In the genomic region with DNA sequence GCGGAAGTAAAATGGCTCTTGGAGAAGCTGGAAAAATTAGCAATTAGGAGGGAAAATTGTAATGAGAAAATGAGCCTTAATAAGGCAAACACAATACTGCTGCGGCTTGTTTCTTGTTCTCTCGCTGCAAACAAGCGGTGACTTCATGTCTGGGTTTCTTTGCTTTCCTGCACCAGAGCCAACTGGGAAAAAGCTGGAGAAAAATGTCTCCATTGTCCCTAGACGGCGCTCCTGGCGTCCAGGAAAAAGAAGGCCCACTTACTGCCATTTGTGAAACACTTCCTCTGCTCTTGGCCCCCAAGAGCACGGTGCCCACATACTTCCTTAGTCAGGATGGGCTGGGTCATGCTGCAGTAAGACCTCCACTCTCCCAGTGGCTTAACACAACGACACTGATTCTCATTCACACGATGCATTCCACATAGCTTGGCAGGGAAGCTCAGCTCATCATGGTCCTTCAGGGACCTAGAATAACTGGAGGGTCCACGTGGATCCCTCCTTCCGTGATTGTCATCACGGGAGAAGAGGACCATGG, we compare ENCODE assay signal across 24 cellular contexts.
DNase-seq lines count a peak whose midpoint lies in the region; ATAC-seq, FAIRE-seq and TF ChIP-seq lines count a peak whose summit lies in the region.
"Had no signal": no experiment of that assay in that cellular context is flagged by ENCODE, and none has a peak within 500 bp of the region (broad histone marks: within the 10 kb centered on the region; RNA-seq: fewer than 3 reads in every experiment).

No MANE protein-coding gene starts in this region.

- H3K27ac ChIP-seq in HepG2 (ENCODE audit: extremely low read length, insufficient read depth, low read length), result no peak overlapping the region
- H3K27ac ChIP-seq in right lobe of liver, result no peak overlapping the region
- no peak overlapping the region for H3K27ac ChIP-seq in neural progenitor cell
- no peak overlapping the region for H3K27ac ChIP-seq in RWPE1
- H3K27ac ChIP-seq: SJCRH30 had no signal

- H3K4me1 ChIP-seq in HepG2 (ENCODE audit: insufficient read depth, low read length) (0 out of 2 replicates have a peak, but pooled peaks cover 5% of the 10 kb centered on the region), right lobe of liver (no peaks in the 10 kb centered on the region), neural progenitor cell (no peaks in the 10 kb centered on the region)

- H3K4me2 ChIP-seq in HepG2 (ENCODE audit: low read depth, low read length), result peak overlapping the region; percentile 43
- no peak overlapping the region for H3K4me2 ChIP-seq in neural progenitor cell

- no peaks in the 10 kb centered on the region for H3K79me2 ChIP-seq in HepG2 (ENCODE audit: insufficient read depth, low read length)
- no peaks in the 10 kb centered on the region for H3K79me2 ChIP-seq in neural progenitor cell (ENCODE audit: low read depth)

- TF ChIP-seq EP300 in HepG2 (IDR thresholded peaks at IDR 0.05; ENCODE audit: low read depth in 2 of 2, low read length in 2 of 2) (no peak), HepG2 (CRISPR knock-in tag; IDR thresholded peaks at IDR 0.05; ENCODE audit: borderline replicate concordance) (no peak)

- H4K20me1 ChIP-seq in HepG2 (ENCODE audit: insufficient read depth, low read length) (no peaks in the 10 kb centered on the region), neural progenitor cell (ENCODE audit: low read depth) (no peaks in the 10 kb centered on the region)

- DNase-seq in HepG2 (ENCODE audit: low spot score), result no peak
- no peak for DNase-seq in right lobe of liver
- peak; percentile 29 for DNase-seq in globus pallidus (ENCODE audit: low spot score)
- no peak for DNase-seq in neural progenitor cell (ENCODE audit: low spot score)
- DNase-seq in SIG-M5 (lab: John Stamatoyannopoulos, UW), result no peak
- no peak for DNase-seq in RWPE1 (ENCODE audit: low spot score)
- DNase-seq in activated T-helper 2 cell treated with anti-CD3 and anti-CD28 coated beads, Interferon-gamma antibody, Interleukin-2, Interleukin-4, amounts not matched to agents 10 μg/mL and 5 μg/mL and 100 μg/mL, durations not matched to agents 14 hours and 24 hours and 36 hours (ENCODE audit: low spot score), result no peak
- DNase-seq: AML-193; CD4-positive, alpha-beta memory T cell; COR-L47; DMS53; GOT3; HCEC 1CT; IMR-90; KG1; MM.1S; NCI-H2029; NCI-H2227 treated with DMSO at 0.1 percent for 48 hours; NCI-H526 treated with DMSO at 0.1 percent for 48 hours; SJCRH30 had no signal

- TF ChIP-seq POLR2A in HepG2 (IDR thresholded peaks at IDR 0.05; ENCODE audit: insufficient read depth in 1 of 2, low read depth in 2 of 2, low read length in 2 of 2), result no peak
- no peak for TF ChIP-seq POLR2A in right lobe of liver (IDR thresholded peaks at IDR 0.05)

- intact Hi-C loops in HepG2 (cut with micrococcal nuclease; ENCODE audit: unreplicated experiment), result no loop called here
- intact Hi-C loops in right lobe of liver (cut with DNase I), result no loop called here
- intact Hi-C loops in activated T-helper 2 cell treated with anti-CD3 and anti-CD28 coated beads, Interferon-gamma antibody, Interleukin-2, Interleukin-4, amounts not matched to agents 10 μg/mL and 5 μg/mL and 100 μg/mL, durations not matched to agents 14 hours and 24 hours and 36 hours (cut with micrococcal nuclease), result no loop called here

- no peaks in the 10 kb centered on the region for H3K9me3 Mint-ChIP-seq in neural progenitor cell
- H3K9me3 Mint-ChIP-seq in activated T-helper 2 cell treated with anti-CD3 and anti-CD28 coated beads, Interferon-gamma antibody, Interleukin-2, Interleukin-4, amounts not matched to agents 10 μg/mL and 5 μg/mL and 100 μg/mL, durations not matched to agents 14 hours and 24 hours and 36 hours, result no peaks in the 10 kb centered on the region

- TF ChIP-seq CTCF in HepG2 (CRISPR knock-in tag; IDR thresholded peaks at IDR 0.05) (no peak), right lobe of liver (IDR thresholded peaks at IDR 0.05) (no peak), neural progenitor cell (IDR thresholded peaks at IDR 0.05) (no peak), RWPE1 (conservative IDR thresholded peaks at IDR 0.05; ENCODE audit: low read depth) (no peak)

- H3K36me3 Mint-ChIP-seq in neural progenitor cell, result no peaks in the 10 kb centered on the region
- H3K36me3 Mint-ChIP-seq in activated T-helper 2 cell treated with anti-CD3 and anti-CD28 coated beads, Interferon-gamma antibody, Interleukin-2, Interleukin-4, amounts not matched to agents 10 μg/mL and 5 μg/mL and 100 μg/mL, durations not matched to agents 14 hours and 24 hours and 36 hours (ENCODE audit: low read depth), result no peaks in the 10 kb centered on the region
- H3K36me3 Mint-ChIP-seq: CD4-positive, alpha-beta memory T cell had no signal

- no peak overlapping the region for H3K4me3 Mint-ChIP-seq in neural progenitor cell
- no peak overlapping the region for H3K4me3 Mint-ChIP-seq in activated T-helper 2 cell treated with anti-CD3 and anti-CD28 coated beads, Interferon-gamma antibody, Interleukin-2, Interleukin-4, amounts not matched to agents 10 μg/mL and 5 μg/mL and 100 μg/mL, durations not matched to agents 14 hours and 24 hours and 36 hours (ENCODE audit: low read depth)
- H3K4me3 Mint-ChIP-seq: CD4-positive, alpha-beta memory T cell had no signal

- H3K27me3 Mint-ChIP-seq in neural progenitor cell (ENCODE audit: insufficient read depth, low read depth), result peaks cover 7% of the 10 kb centered on the region
- H3K27me3 Mint-ChIP-seq in activated T-helper 2 cell treated with anti-CD3 and anti-CD28 coated beads, Interferon-gamma antibody, Interleukin-2, Interleukin-4, amounts not matched to agents 10 μg/mL and 5 μg/mL and 100 μg/mL, durations not matched to agents 14 hours and 24 hours and 36 hours (ENCODE audit: low read depth), result no peaks in the 10 kb centered on the region

- H3K4me3 ChIP-seq in HepG2 (replicated peaks in 1 of 3; ENCODE audit: insufficient read depth in 1 of 3, low read depth in 2 of 3, low read length in 3 of 3) (no peak overlapping the region), right lobe of liver (no peak overlapping the region), neural progenitor cell (no peak overlapping the region)
- H3K4me3 ChIP-seq: SJCRH30 had no signal

- in situ Hi-C loops in HepG2 (cut with HindIII; ENCODE audit: extremely low pct_ligation_motif_present, low pct_unique_long_range_greater_than_20kb), result no loop called here

- no peaks in the 10 kb centered on the region for H3F3A ChIP-seq in neural progenitor cell (ENCODE audit: low read depth)

- WGBS in HepG2 (ENCODE audit: low lambda C conversion rate), result 24% methylated on average over 8 of the region's 13 CpGs
- 61% methylated on average over 11 of the region's 13 CpGs for WGBS in right lobe of liver (ENCODE audit: insufficient coverage, low coverage, low lambda C conversion rate, missing lambda C conversion rate)

- H3K27me3 ChIP-seq in HepG2 (ENCODE audit: control insufficient read depth in 1 of 2, insufficient read depth in 2 of 2, low read length in 2 of 2) (peaks cover 0 to 12% of the 10 kb centered on the region in 2 experiments; a peak in 3 of 5 replicates), right lobe of liver (no peaks in the 10 kb centered on the region), neural progenitor cell (no peaks in the 10 kb centered on the region)
- H3K27me3 ChIP-seq: SJCRH30 had no signal

- peak overlapping the region; percentile 30 for H3K27ac Mint-ChIP-seq in neural progenitor cell
- no peak overlapping the region for H3K27ac Mint-ChIP-seq in activated T-helper 2 cell treated with anti-CD3 and anti-CD28 coated beads, Interferon-gamma antibody, Interleukin-2, Interleukin-4, amounts not matched to agents 10 μg/mL and 5 μg/mL and 100 μg/mL, durations not matched to agents 14 hours and 24 hours and 36 hours
- H3K27ac Mint-ChIP-seq: CD4-positive, alpha-beta memory T cell had no signal

- no peak overlapping the region for H3K9ac ChIP-seq in HepG2 (ENCODE audit: insufficient read depth, low read depth, low read length)
- H3K9ac ChIP-seq in neural progenitor cell, result no peak overlapping the region

- no peak for TF ChIP-seq RAD21 in HepG2 (CRISPR knock-in tag; IDR thresholded peaks at IDR 0.05)

- H3K4me1 Mint-ChIP-seq in neural progenitor cell, result peaks cover 5% of the 10 kb centered on the region
- no peaks in the 10 kb centered on the region for H3K4me1 Mint-ChIP-seq in activated T-helper 2 cell treated with anti-CD3 and anti-CD28 coated beads, Interferon-gamma antibody, Interleukin-2, Interleukin-4, amounts not matched to agents 10 μg/mL and 5 μg/mL and 100 μg/mL, durations not matched to agents 14 hours and 24 hours and 36 hours (ENCODE audit: low read depth)
- H3K4me1 Mint-ChIP-seq: CD4-positive, alpha-beta memory T cell had no signal

- no TSS peak for BruUV-seq in HepG2 (replicated peaks; lab: Mats Ljungman, UMichigan)

- FAIRE-seq in HepG2 (lab: Jason Lieb, UNC), result no peak
- FAIRE-seq: A204.1, RCC 7860 had no signal

- H3K9me3 ChIP-seq in HepG2 (ENCODE audit: low read length) (no peaks in the 10 kb centered on the region), right lobe of liver (no peaks in the 10 kb centered on the region), neural progenitor cell (ENCODE audit: low read depth) (no peaks in the 10 kb centered on the region)
- H3K9me3 ChIP-seq: SJCRH30 had no signal

- no peak for ATAC-seq in HepG2
- ATAC-seq in right lobe of liver, result no peak
- ATAC-seq in GM19455 (IDR thresholded peaks at IDR 0.05; ENCODE audit: unreplicated experiment), result no peak
- ATAC-seq: SK-N-SH treated with all-trans-retinoic acid at 6 μM for 48 hours had no signal

- H3K36me3 ChIP-seq in HepG2 (replicated peaks in 1 of 2; ENCODE audit: control insufficient read depth in 1 of 2, insufficient read depth in 2 of 2, low read length in 2 of 2), result no peaks in the 10 kb centered on the region
- H3K36me3 ChIP-seq in right lobe of liver, result no peaks in the 10 kb centered on the region
- H3K36me3 ChIP-seq in neural progenitor cell, result no peaks in the 10 kb centered on the region
- H3K36me3 ChIP-seq: SJCRH30 had no signal

- H2AFZ ChIP-seq in HepG2 (ENCODE audit: low read length), result no peak overlapping the region
- no peak overlapping the region for H2AFZ ChIP-seq in neural progenitor cell (replicated peaks)

- CTCF ChIA-PET in HepG2 (lab: Yijun Ruan, JAX; ENCODE audit: low intra/inter-chr PET ratio, low total read pairs) (no interaction called here), RWPE1 (lab: Yijun Ruan, JAX) (no interaction called here)

- POLR2A ChIA-PET in HepG2 (lab: Yijun Ruan, JAX) (no interaction called here), RWPE1 (lab: Yijun Ruan, JAX; ENCODE audit: low non-redundant PET) (no interaction called here)

TF ChIP-seq in HepG2, 621 proteins besides CTCF, POLR2A, EP300 and RAD21 (continues in another document):
- TF ChIP-seq ZNF598 (CRISPR knock-in tag; IDR thresholded peaks at IDR 0.05; ENCODE audit: borderline replicate concordance) (no peak), SMARCC2 (IDR thresholded peaks at IDR 0.05) (no peak), PITX1 (CRISPR knock-in tag; IDR thresholded peaks at IDR 0.05) (no peak), ZNF777 (CRISPR knock-in tag; IDR thresholded peaks at IDR 0.05) (peak; percentile 38; the same call in 1 of the 2 replicates), CHD4 (IDR thresholded peaks at IDR 0.05; ENCODE audit: borderline replicate concordance, low read length) (no peak), ZNF670 (CRISPR knock-in tag; IDR thresholded peaks at IDR 0.05; ENCODE audit: borderline replicate concordance) (no peak), ZSCAN30 (CRISPR knock-in tag; IDR thresholded peaks at IDR 0.05) (no peak), RAD51 (IDR thresholded peaks at IDR 0.05; ENCODE audit: borderline replicate concordance) (no peak)
